17 cellular contexts compared by ENCODE assay signal in genomic region chr1:96747565-96747964, GRCh38. TPM values are rescaled to one million over a fixed set of nuclear protein-coding genes. Genes with fewer than 3 reads are reported as not detected.
DNase-seq lines count a peak whose midpoint lies in the region; ATAC-seq and TF ChIP-seq lines count a peak whose summit lies in the region.
"Had no signal": no experiment of that assay in that cellular context is flagged by ENCODE, and none has a peak within 500 bp of the region (broad histone marks: within the 10 kb centered on the region; RNA-seq: fewer than 3 reads in every experiment).

No MANE protein-coding gene starts in this region.

- H3K36me3 ChIP-seq in CD4-positive, CD25-positive, alpha-beta regulatory T cell (ENCODE audit: control insufficient read depth, insufficient read depth, low read length): peaks cover 10% of the 10 kb centered on the region
- peaks cover 6% of the 10 kb centered on the region for H3K36me3 ChIP-seq in CD8-positive, alpha-beta T cell (ENCODE audit: insufficient read depth, low read length)

- no peaks in the 10 kb centered on the region for H3K9me3 ChIP-seq in CD4-positive, CD25-positive, alpha-beta regulatory T cell (ENCODE audit: control insufficient read depth in 2 of 2, low read length in 2 of 2)
- no peaks in the 10 kb centered on the region for H3K9me3 ChIP-seq in CD8-positive, alpha-beta T cell (ENCODE audit: low read length)

- CTCF ChIA-PET in CD8-positive, alpha-beta T cell (lab: Charles Lee): no interaction called here

- TF ChIP-seq CTCF in CD8-positive, alpha-beta T cell (IDR thresholded peaks at IDR 0.05): no peak
- TF ChIP-seq CTCF in chondrocyte (IDR thresholded peaks at IDR 0.05): no peak
- no peak for TF ChIP-seq CTCF in progenitor cell of endocrine pancreas (IDR thresholded peaks at IDR 0.05; ENCODE audit: unreplicated experiment)
- TF ChIP-seq CTCF in CD14-positive monocyte (IDR thresholded peaks at IDR 0.05): no peak

- H3K4me1 Mint-ChIP-seq in CD4-positive, CD25-positive, alpha-beta regulatory T cell: peaks cover 17 to 63% (median 52%) of the 10 kb centered on the region in 4 donors
- H3K4me1 Mint-ChIP-seq in CD8-positive, alpha-beta T cell (ENCODE audit: low read depth): peaks cover 52% of the 10 kb centered on the region
- H3K4me1 Mint-ChIP-seq in chondrocyte (ENCODE audit: low read depth) (peaks cover 33% of the 10 kb centered on the region), progenitor cell of endocrine pancreas (ENCODE audit: low read depth) (peaks cover 25% of the 10 kb centered on the region), CD14-positive monocyte (peaks cover 18% of the 10 kb centered on the region)

- H3K27ac ChIP-seq in CD4-positive, CD25-positive, alpha-beta regulatory T cell (ENCODE audit: insufficient read depth, low read length, poor library complexity, severe bottlenecking): no peak overlapping the region
- H3K27ac ChIP-seq in CD8-positive, alpha-beta T cell (ENCODE audit: low read depth, low read length): no peak overlapping the region
- H3K27ac ChIP-seq: GM23248 had no signal

- POLR2A ChIA-PET in CD8-positive, alpha-beta T cell (lab: Charles Lee): interaction anchor here (1.3 kb wide), 1 partner anchor 10 kb away, joined by 3 read pairs; no protein-coding TSS in a partner anchor

- H3K4me3 Mint-ChIP-seq in CD4-positive, CD25-positive, alpha-beta regulatory T cell: peak overlapping the region in 1 of 4 donors; percentile 45
- no peak overlapping the region for H3K4me3 Mint-ChIP-seq in CD8-positive, alpha-beta T cell
- H3K4me3 Mint-ChIP-seq in chondrocyte (ENCODE audit: unreplicated experiment) (no peak overlapping the region), progenitor cell of endocrine pancreas (ENCODE audit: low read depth) (no peak overlapping the region), CD14-positive monocyte (no peak overlapping the region)

- H3K9me3 Mint-ChIP-seq in CD4-positive, CD25-positive, alpha-beta regulatory T cell: no peaks in the 10 kb centered on the region
- no peaks in the 10 kb centered on the region for H3K9me3 Mint-ChIP-seq in CD8-positive, alpha-beta T cell
- H3K9me3 Mint-ChIP-seq in chondrocyte (ENCODE audit: low read depth) (no peaks in the 10 kb centered on the region), progenitor cell of endocrine pancreas (ENCODE audit: low read depth) (no peaks in the 10 kb centered on the region), CD14-positive monocyte (peaks cover 0 to 4% (median 0%) of the 10 kb centered on the region in 7 donors)

- peaks cover 26% of the 10 kb centered on the region for H3K36me3 Mint-ChIP-seq in CD4-positive, CD25-positive, alpha-beta regulatory T cell
- H3K36me3 Mint-ChIP-seq in CD8-positive, alpha-beta T cell: peaks cover 32% of the 10 kb centered on the region
- H3K36me3 Mint-ChIP-seq in chondrocyte (ENCODE audit: low read depth): peaks cover 7% of the 10 kb centered on the region
- H3K36me3 Mint-ChIP-seq in progenitor cell of endocrine pancreas (ENCODE audit: insufficient read depth): peaks cover 27% of the 10 kb centered on the region
- H3K36me3 Mint-ChIP-seq in CD14-positive monocyte: peaks cover 26 to 43% of the 10 kb centered on the region in 2 donors

- no peak for DNase-seq in CD4-positive, CD25-positive, alpha-beta regulatory T cell
- DNase-seq in CD8-positive, alpha-beta T cell: no peak
- DNase-seq in chondrocyte (ENCODE audit: low spot score) (no peak), progenitor cell of endocrine pancreas (ENCODE audit: low spot score, unreplicated experiment) (no peak), HCEC 1CT (no peak), CD14-positive monocyte (ENCODE audit: low spot score) (no peak), NCI-H510A (lab: John Stamatoyannopoulos, UW) (no peak)
- DNase-seq: GM23248, KG1, NCI-H1105 treated with DMSO at 0.1 percent for 48 hours, NCI-H1694, NCI-H2081, NCI-H2171, NCI-H345, NCI-H524 treated with DMSO at 0.1 percent for 48 hours, SHP77 had no signal

- no peaks in the 10 kb centered on the region for H3K27me3 ChIP-seq in CD4-positive, CD25-positive, alpha-beta regulatory T cell (ENCODE audit: control insufficient read depth, insufficient read depth, low read length)
- H3K27me3 ChIP-seq in CD8-positive, alpha-beta T cell (ENCODE audit: insufficient read depth, low read length): no peaks in the 10 kb centered on the region

- H3K27me3 Mint-ChIP-seq in CD4-positive, CD25-positive, alpha-beta regulatory T cell: no peaks in the 10 kb centered on the region
- no peaks in the 10 kb centered on the region for H3K27me3 Mint-ChIP-seq in CD8-positive, alpha-beta T cell (ENCODE audit: low read depth)
- H3K27me3 Mint-ChIP-seq in chondrocyte (ENCODE audit: low read depth) (no peaks in the 10 kb centered on the region), progenitor cell of endocrine pancreas (no peaks in the 10 kb centered on the region), CD14-positive monocyte (ENCODE audit: low read depth in 3 of 3) (no peaks in the 10 kb centered on the region)

- H3K4me1 ChIP-seq in CD4-positive, CD25-positive, alpha-beta regulatory T cell (ENCODE audit: control insufficient read depth, insufficient read depth, low read length, poor library complexity, severe bottlenecking): no peaks in the 10 kb centered on the region
- peaks cover 6% of the 10 kb centered on the region for H3K4me1 ChIP-seq in CD8-positive, alpha-beta T cell (ENCODE audit: insufficient read depth, low read length)

- H3K27ac Mint-ChIP-seq in CD4-positive, CD25-positive, alpha-beta regulatory T cell: peak overlapping the region in 2 of 3 donors; percentile 15 to 44
- peak overlapping the region; percentile 39 for H3K27ac Mint-ChIP-seq in CD8-positive, alpha-beta T cell
- H3K27ac Mint-ChIP-seq in chondrocyte (ENCODE audit: unreplicated experiment) (peak overlapping the region; percentile 69), progenitor cell of endocrine pancreas (peak overlapping the region; percentile 14), CD14-positive monocyte (no peak overlapping the region)

- no peak for ATAC-seq in CD4-positive, CD25-positive, alpha-beta regulatory T cell (ENCODE audit: low read depth in 2 of 2)
- ATAC-seq in CD8-positive, alpha-beta T cell: no peak
- ATAC-seq: HCT116 had no signal

- intact Hi-C loops in CD8-positive, alpha-beta T cell (cut with DNase I, micrococcal nuclease): loop anchor here in 1 of 2 experiments (2.0 kb wide), 1 partner anchor 15 kb away; no protein-coding TSS in a partner anchor
- intact Hi-C loops in CD14-positive monocyte (cut with micrococcal nuclease): no loop called here

- no peak overlapping the region for H3K4me3 ChIP-seq in CD4-positive, CD25-positive, alpha-beta regulatory T cell (ENCODE audit: low read depth, low read length)
- no peak overlapping the region for H3K4me3 ChIP-seq in CD8-positive, alpha-beta T cell (ENCODE audit: low read depth, low read length)
- H3K4me3 ChIP-seq: GM23248 had no signal

RNA-seq across cellular contexts. Expression of gene PTBP2, which starts 26.0 kb away (rescaled TPM):
- 31.9 TPM for total RNA-seq in CD4-positive, CD25-positive, alpha-beta regulatory T cell
- polyA plus RNA-seq in CD4-positive, CD25-positive, alpha-beta regulatory T cell: 1 to 10 TPM; 1.4 to 3.6 (median 2.8) TPM
- 10 to 100 TPM; 30.6 to 32.9 TPM for total RNA-seq in CD8-positive, alpha-beta T cell
- total RNA-seq in chondrocyte: 11.5 to 19.4 TPM (median 13.2 TPM) in 3 replicates
- total RNA-seq in progenitor cell of endocrine pancreas: 91.2 and 91.8 TPM in 2 replicates
- polyA plus RNA-seq in CD14-positive monocyte: 1 to 10 TPM in 1 of 2 donors, under 1 TPM in 1; 0.52 to 1.2 TPM

Comparison
In these comparisons a context has a peak if more than half of its experiments do, and no peak if none do; other contexts are left out.
1. H3K27ac Mint-ChIP-seq: peak in CD4-positive, CD25-positive, alpha-beta regulatory T cell (2 of 3), CD8-positive, alpha-beta T cell (single experiment), chondrocyte (single experiment) and progenitor cell of endocrine pancreas (single experiment); none in CD14-positive monocyte (0 of 7).